In genomic region chr1:109980324-109981127, GRCh38 we compare ENCODE assay signal across 1 cellular context.
TF ChIP-seq lines count a peak whose summit lies in the region.

No MANE protein-coding gene starts in this region.

TF ChIP-seq in liver, 16 proteins besides CTCF, POLR2A, EP300 and RAD21 (continued from another document):
- no peak for TF ChIP-seq SP1 (IDR thresholded peaks at IDR 0.05)
- no peak for TF ChIP-seq FOXA1 (IDR thresholded peaks at IDR 0.05)
- no peak for TF ChIP-seq TAF1 (conservative IDR thresholded peaks at IDR 0.05)
